In genomic region chr15:59522988-59523461, GRCh38 we compare ENCODE assay signal across 10 cellular contexts.
A peak's percentile ranks its signal among the peaks of the same experiment; 100 is the strongest.
DNase-seq lines count a peak whose midpoint lies in the region; ATAC-seq lines count a peak whose summit lies in the region.
"Had no signal": no experiment of that assay in that cellular context is flagged by ENCODE, and none has a peak within 500 bp of the region (broad histone marks: within the 10 kb centered on the region; RNA-seq: fewer than 3 reads in every experiment).

No MANE protein-coding gene starts in this region.

- ATAC-seq in GM18909 (IDR thresholded peaks at IDR 0.05; ENCODE audit: poor library complexity, unreplicated experiment) (no peak), HG02973 (IDR thresholded peaks at IDR 0.05; ENCODE audit: unreplicated experiment) (no peak)

- peak; percentile 8 to 34 for DNase-seq in activated CD4-positive, alpha-beta T cell treated with anti-CD3 and anti-CD28 coated beads for 4 hours
- no peak for DNase-seq in activated CD4-positive, alpha-beta T cell treated with anti-CD3 and anti-CD28 coated beads for 1 hour
- DNase-seq in NCI-H2171 (lab: John Stamatoyannopoulos, UW) (peak; percentile 26), dedifferentiated amniotic fluid mesenchymal stem cell (ENCODE audit: extremely low spot score) (no peak)
- DNase-seq in activated gamma-delta T cell treated with anti-CD3 and anti-CD28 coated beads, Interleukin-2, amount 50 U/mL, for 16 hours (ENCODE audit: low read depth), result peak; percentile 26
- DNase-seq in stimulated activated CD8-positive, alpha-beta memory T cell treated with anti-CD3 and anti-CD28 coated beads, Interleukin-2, amount 100 ng/mL, for 1 hour (ENCODE audit: low read depth in 2 of 2), result peak; percentile 7 to 12
- DNase-seq: NCI-H524 treated with DMSO at 0.1 percent for 48 hours, uterus had no signal

Comparison
In these comparisons a context has a peak if more than half of its experiments do, and no peak if none do; other contexts are left out.
1. DNase-seq: peak in activated CD4-positive, alpha-beta T cell treated with anti-CD3 and anti-CD28 coated beads for 4 hours (2 of 2), NCI-H2171 (single experiment), activated gamma-delta T cell treated with anti-CD3 and anti-CD28 coated beads, Interleukin-2, amount 50 U/mL, for 16 hours (single experiment) and stimulated activated CD8-positive, alpha-beta memory T cell treated with anti-CD3 and anti-CD28 coated beads, Interleukin-2, amount 100 ng/mL, for 1 hour (2 of 2); none in activated CD4-positive, alpha-beta T cell treated with anti-CD3 and anti-CD28 coated beads for 1 hour (single experiment) and dedifferentiated amniotic fluid mesenchymal stem cell (single experiment).